8 cellular contexts compared by ENCODE assay signal in the genomic region with DNA sequence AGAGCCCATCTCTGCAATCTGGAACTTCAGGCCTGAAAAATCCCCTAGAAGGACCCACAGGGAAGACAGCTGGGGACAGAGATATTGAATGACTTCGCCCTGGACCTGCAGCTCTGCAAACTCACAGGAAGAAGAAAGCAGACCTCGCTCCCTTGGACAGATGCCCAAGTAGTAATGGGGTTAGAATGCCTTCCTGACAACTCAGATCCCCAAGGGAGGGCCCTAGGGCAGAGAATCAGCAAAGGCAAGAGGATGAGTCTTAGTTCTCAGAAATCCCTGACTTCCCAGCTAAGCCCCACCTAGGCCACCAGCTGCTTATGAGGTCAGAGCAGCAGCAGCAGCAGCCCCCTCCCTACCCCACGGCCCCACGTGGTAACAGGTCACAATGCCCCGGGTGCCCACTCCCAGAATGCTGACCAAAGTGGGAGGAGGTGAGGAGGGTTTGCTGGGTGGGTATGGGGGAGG. TPM values are rescaled to one million over a fixed set of nuclear protein-coding genes. Genes with fewer than 3 reads are reported as not detected.
A peak's percentile ranks its signal among the peaks of the same experiment; 100 is the strongest.
DNase-seq lines count a peak whose midpoint lies in the region; ATAC-seq, FAIRE-seq and TF ChIP-seq lines count a peak whose summit lies in the region.

A gene with protein sequence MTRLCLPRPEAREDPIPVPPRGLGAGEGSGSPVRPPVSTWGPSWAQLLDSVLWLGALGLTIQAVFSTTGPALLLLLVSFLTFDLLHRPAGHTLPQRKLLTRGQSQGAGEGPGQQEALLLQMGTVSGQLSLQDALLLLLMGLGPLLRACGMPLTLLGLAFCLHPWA (plus strand): TSS at position 401 of the 465 bp plus-strand sequence. CDS start 198 bp downstream, outside the sequence.

- TF ChIP-seq POLR2A in esophagus squamous epithelium (IDR thresholded peaks at IDR 0.05) = no peak

- peak within 1 kb of the TSS; percentile 65 for H3K4me2 ChIP-seq in osteoblast (ENCODE audit: insufficient read depth, low read length)

- no peak for ATAC-seq in GM19328 (IDR thresholded peaks at IDR 0.05; ENCODE audit: unreplicated experiment)

- H3K27me3 ChIP-seq in osteoblast (ENCODE audit: insufficient read depth, low read length) (no peaks in the 10 kb centered on the region), esophagus squamous epithelium (peaks cover 0 to 62% (median 0%) of the 10 kb centered on the region in 4 donors)

- H3K27ac ChIP-seq in osteoblast (ENCODE audit: low read depth, low read length) (peak within 1 kb of the TSS; percentile 79), esophagus squamous epithelium (no peak within 1 kb of the TSS)

- H3K79me2 ChIP-seq in osteoblast (ENCODE audit: insufficient read depth, low read length) = no peaks in the 10 kb centered on the region

- peak; percentile 72 for FAIRE-seq in endometrium (lab: Jason Lieb, UNC)

- intact Hi-C loops in esophagus squamous epithelium (cut with DNase I) = no loop called here

- 38% methylated on average over 2 of the region's 5 CpGs; no CpG with 5 or more reads in 1 of the 2 donors for WGBS in esophagus squamous epithelium, 2 donors

- H3K4me3 ChIP-seq in osteoblast (ENCODE audit: insufficient read depth, low read length) (peak within 1 kb of the TSS; percentile 25), esophagus squamous epithelium (no peak within 1 kb of the TSS)

- H3K4me1 ChIP-seq in osteoblast (ENCODE audit: insufficient read depth, low read length) (peaks cover 31% of the 10 kb centered on the region), esophagus squamous epithelium (peaks cover 0 to 8% (median 5%) of the 10 kb centered on the region in 3 donors)

- H2AFZ ChIP-seq in osteoblast (ENCODE audit: low read length) = no peak within 1 kb of the TSS

- H3K9me3 ChIP-seq in osteoblast (ENCODE audit: low read depth, low read length) (peaks cover 9% of the 10 kb centered on the region), esophagus squamous epithelium (peaks cover 0 to 11% (median 0%) of the 10 kb centered on the region in 3 donors)

- TF ChIP-seq CTCF in osteoblast (IDR thresholded peaks at IDR 0.05; ENCODE audit: extremely low read depth, low read depth, low read length) (no peak), esophagus squamous epithelium (IDR thresholded peaks at IDR 0.05) (no peak)

- H4K20me1 ChIP-seq in osteoblast (ENCODE audit: insufficient read depth, low read length) = no peaks in the 10 kb centered on the region

- H3K36me3 ChIP-seq in osteoblast (ENCODE audit: insufficient read depth, low read length) = no peaks in the 10 kb centered on the region
- H3K36me3 ChIP-seq in esophagus squamous epithelium = no peaks in the 10 kb centered on the region

- DNase-seq in Daoy (ENCODE audit: low read depth) = peak; percentile 98
- peak; percentile 68 for DNase-seq in OCI-M1 (lab: John Stamatoyannopoulos, UW)
- DNase-seq in osteoblast (ENCODE audit: insufficient read length, low spot score, missing footprints) = peak; percentile 99
- no peak for DNase-seq in NOMO-1 (lab: John Stamatoyannopoulos, UW; ENCODE audit: unreplicated experiment in 2 of 2)
- DNase-seq in NCI-H1092 treated with DMSO at 0.1 percent for 48 hours (lab: John Stamatoyannopoulos, UW) = no peak
- DNase-seq in esophagus squamous epithelium (lab: John Stamatoyannopoulos, UW) = no peak

RNA-seq across cellular contexts. Expression of the gene that starts here (rescaled TPM):
- total RNA-seq in Daoy (2014; rRNA removed; shearing (Covaris generic)) = not detected in 2 replicates
- total RNA-seq in osteoblast (0.29 and 0.36 TPM in 2 replicates), esophagus squamous epithelium (not detected)

Comparison
In these comparisons a context has a peak if more than half of its experiments do, and no peak if none do; other contexts are left out.
1. Peak in DNase-seq in Daoy; RNA of the gene not detected or under 1 TPM.
2. Peak in DNase-seq, H3K4me3 ChIP-seq, H3K27ac ChIP-seq and H3K4me2 ChIP-seq in osteoblast; RNA of the gene not detected or under 1 TPM.